8 cellular contexts compared by ENCODE assay signal in the genomic region with DNA sequence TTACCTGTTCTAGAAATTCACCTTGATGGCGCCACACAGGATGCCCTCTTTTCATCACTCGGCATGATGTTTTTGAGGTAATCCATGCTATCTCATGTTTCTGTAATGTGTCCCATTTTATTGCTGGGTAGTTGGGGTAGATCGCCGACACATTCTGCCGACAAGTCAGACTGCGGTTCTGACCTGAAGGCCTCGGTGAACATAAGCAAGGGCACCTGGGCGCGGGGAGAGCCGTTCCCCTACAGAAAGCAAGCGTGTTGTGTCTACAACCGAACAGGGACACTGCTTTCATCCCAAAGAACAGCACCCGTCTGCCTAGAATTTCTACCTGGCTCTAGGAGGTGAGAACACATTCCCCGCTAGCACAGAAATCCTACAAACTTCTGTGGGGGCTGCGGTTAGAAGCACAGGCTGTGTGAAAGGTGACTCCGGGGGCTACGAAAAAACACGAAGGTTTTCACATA.
A peak's percentile ranks its signal among the peaks of the same experiment; 100 is the strongest.
DNase-seq lines count a peak whose midpoint lies in the region; ATAC-seq and TF ChIP-seq lines count a peak whose summit lies in the region.

No MANE protein-coding gene starts in this region.

- peak overlapping the region; percentile 74 for H3K4me3 ChIP-seq in CD8-positive, alpha-beta memory T cell (ENCODE audit: low read length)
- H3K4me3 ChIP-seq in NT2/D1 (ENCODE audit: insufficient read length, low read depth), result peak overlapping the region; percentile 39

- no peak for ATAC-seq in effector memory CD8-positive, alpha-beta T cell (replicated peaks)
- no peak for ATAC-seq in GM21526 (IDR thresholded peaks at IDR 0.05; ENCODE audit: low FRiP score, unreplicated experiment)

- POLR2A ChIA-PET in CD8-positive, alpha-beta memory T cell (lab: Charles Lee), result interaction anchor here (1.0 kb wide), 1 partner anchor 70 kb away, joined by 4 read pairs; no protein-coding TSS in a partner anchor

- no peaks in the 10 kb centered on the region for H3K9me3 Mint-ChIP-seq in CD8-positive, alpha-beta memory T cell
- H3K9me3 Mint-ChIP-seq in effector memory CD8-positive, alpha-beta T cell, result no peaks in the 10 kb centered on the region
- no peaks in the 10 kb centered on the region for H3K9me3 Mint-ChIP-seq in neural crest cell

- H3K4me3 Mint-ChIP-seq in CD8-positive, alpha-beta memory T cell, result peak overlapping the region; percentile 90 to 99 (median 97)
- peak overlapping the region; percentile 91 to 97 for H3K4me3 Mint-ChIP-seq in effector memory CD8-positive, alpha-beta T cell
- peak overlapping the region; percentile 94 for H3K4me3 Mint-ChIP-seq in neural crest cell

- no peak for DNase-seq in CD8-positive, alpha-beta memory T cell
- DNase-seq in NT2/D1 (ENCODE audit: low read depth, low spot score) (no peak), neural crest cell (ENCODE audit: low read depth, low spot score) (no peak), HCEC 1CT (no peak), H4 (ENCODE audit: low spot score) (no peak), amniotic stem cell (lab: John Stamatoyannopoulos, UW) (no peak)
- DNase-seq in effector memory CD8-positive, alpha-beta T cell, result no peak

- no peaks in the 10 kb centered on the region for H3K36me3 ChIP-seq in CD8-positive, alpha-beta memory T cell (ENCODE audit: insufficient read depth, low read length)
- H3K36me3 ChIP-seq in NT2/D1 (ENCODE audit: insufficient read depth, insufficient read length, low read length), result no peaks in the 10 kb centered on the region

- peaks cover 24 to 37% (median 37%) of the 10 kb centered on the region in 3 donors for H3K4me1 Mint-ChIP-seq in CD8-positive, alpha-beta memory T cell
- H3K4me1 Mint-ChIP-seq in effector memory CD8-positive, alpha-beta T cell (ENCODE audit: low read depth in 2 of 2), result peaks cover 17 to 24% of the 10 kb centered on the region in 2 donors
- H3K4me1 Mint-ChIP-seq in neural crest cell, result peaks cover 14% of the 10 kb centered on the region

- H3K9ac ChIP-seq in NT2/D1 (ENCODE audit: insufficient read length, low read depth), result peak overlapping the region; percentile 71

- H3K36me3 Mint-ChIP-seq in CD8-positive, alpha-beta memory T cell, result peaks cover 0 to 6% (median 0%) of the 10 kb centered on the region in 3 donors
- H3K36me3 Mint-ChIP-seq in effector memory CD8-positive, alpha-beta T cell (ENCODE audit: insufficient read depth), result peaks cover 16% of the 10 kb centered on the region
- no peaks in the 10 kb centered on the region for H3K36me3 Mint-ChIP-seq in neural crest cell (ENCODE audit: low read depth)

- peak overlapping the region; percentile 85 for H3K27ac ChIP-seq in CD8-positive, alpha-beta memory T cell (ENCODE audit: low read depth, low read length)

- peak overlapping the region; percentile 64 to 99 (median 98) for H3K27ac Mint-ChIP-seq in CD8-positive, alpha-beta memory T cell
- peak overlapping the region; percentile 98 to 100 for H3K27ac Mint-ChIP-seq in effector memory CD8-positive, alpha-beta T cell
- H3K27ac Mint-ChIP-seq in neural crest cell (ENCODE audit: unreplicated experiment), result peak overlapping the region; percentile 51

- peaks cover 24 to 26% of the 10 kb centered on the region in 2 donors for H3K27me3 Mint-ChIP-seq in CD8-positive, alpha-beta memory T cell
- H3K27me3 Mint-ChIP-seq in effector memory CD8-positive, alpha-beta T cell, result peaks cover 8 to 31% of the 10 kb centered on the region in 2 donors
- peaks cover 48% of the 10 kb centered on the region for H3K27me3 Mint-ChIP-seq in neural crest cell (ENCODE audit: low read depth)

- CTCF ChIA-PET in CD8-positive, alpha-beta memory T cell (lab: Charles Lee), result interaction anchor here (1.3 kb wide), 1 partner anchor 22 kb away, joined by 3 read pairs; no protein-coding TSS in a partner anchor

- no peaks in the 10 kb centered on the region for H3K27me3 ChIP-seq in CD8-positive, alpha-beta memory T cell (ENCODE audit: insufficient read depth, low read length, poor library complexity, severe bottlenecking)
- H3K27me3 ChIP-seq in NT2/D1 (ENCODE audit: insufficient read depth, insufficient read length), result no peaks in the 10 kb centered on the region

- no peaks in the 10 kb centered on the region for H3K9me3 ChIP-seq in CD8-positive, alpha-beta memory T cell (ENCODE audit: low read length)
- H3K9me3 ChIP-seq in NT2/D1 (ENCODE audit: insufficient read depth, low read length), result peaks cover 6% of the 10 kb centered on the region; the same call in 1 of the 2 replicates

- peaks cover 17% of the 10 kb centered on the region for H3K4me1 ChIP-seq in CD8-positive, alpha-beta memory T cell (ENCODE audit: insufficient read depth, low read length)
- H3K4me1 ChIP-seq in NT2/D1 (ENCODE audit: insufficient read depth, insufficient read length), result no peaks in the 10 kb centered on the region

- TF ChIP-seq CTCF in neural crest cell (conservative IDR thresholded peaks at IDR 0.05), result no peak
